1 cellular context compared by ENCODE assay signal in the genomic region with DNA sequence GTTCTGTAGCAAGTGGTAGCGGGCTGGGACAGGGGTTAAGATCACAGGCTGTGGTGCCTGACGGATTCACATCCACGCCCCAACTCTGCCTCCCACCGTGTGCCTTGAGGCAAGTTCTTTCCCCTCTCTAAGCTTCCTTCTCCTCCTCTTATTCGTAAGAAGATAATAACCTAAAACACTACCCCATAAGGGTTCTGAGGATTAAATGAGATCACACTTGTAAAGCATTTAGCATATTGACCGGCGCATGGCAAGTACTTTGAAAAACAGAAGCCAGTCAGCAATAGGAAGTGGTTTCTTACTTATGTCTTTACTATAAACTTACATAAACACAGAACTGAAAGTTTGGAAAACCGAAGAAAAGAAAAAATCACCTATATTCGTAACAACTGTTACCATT.
TF ChIP-seq lines count a peak whose summit lies in the region.

No MANE protein-coding gene starts in this region.

TF ChIP-seq in GM12878, 131 proteins besides CTCF, POLR2A, EP300 and RAD21 (continued from another document):
- TF ChIP-seq HSF1 (IDR thresholded peaks at IDR 0.05; ENCODE audit: low read depth, low read length) (no peak), ZBED1 (IDR thresholded peaks at IDR 0.05; ENCODE audit: borderline replicate concordance) (no peak), NFIC (IDR thresholded peaks at IDR 0.05; ENCODE audit: low read depth, low read length) (no peak), TBL1XR1 (IDR thresholded peaks at IDR 0.05; ENCODE audit: low read depth, low read length) (no peak), EGR1 (IDR thresholded peaks at IDR 0.05; ENCODE audit: borderline replicate concordance in 1 of 2, low read depth in 2 of 2, low read length in 2 of 2) (no peak)
TF ChIP-seq in GM12878: peak in this region for 0.
